13 cellular contexts compared by ENCODE assay signal in genomic region chr1:217924924-217925323, GRCh38.
"Had no signal": no experiment of that assay in that cellular context is flagged by ENCODE, and none has a peak within 500 bp of the region (broad histone marks: within the 10 kb centered on the region; RNA-seq: fewer than 3 reads in every experiment).

No MANE protein-coding gene starts in this region.

- H3K27ac ChIP-seq: colonic mucosa, skin epidermis, stomach had no signal

- H3K27me3 ChIP-seq: colonic mucosa had no signal

- H3K4me3 ChIP-seq: colonic mucosa, skin epidermis, stomach had no signal

- H3K36me3 ChIP-seq: colonic mucosa, stomach had no signal

- ATAC-seq: activated naive CD4-positive, alpha-beta T cell treated with anti-CD3 and anti-CD28 coated beads, Interleukin-2, amount 50 U/mL, for 72 hours had no signal

- DNase-seq: activated CD4-positive, alpha-beta T cell treated with anti-CD3 and anti-CD28 coated beads, Interleukin-2, amount 50 U/mL, for 4 hours; activated CD4-positive, CD25-positive, alpha-beta regulatory T cell treated with anti-CD3 and anti-CD28 coated beads, Interleukin-2, amount 50 U/mL, for 72 hours; activated effector memory CD4-positive, alpha-beta T cell treated with Interleukin-2 at 50 U/mL for 16 hours; activated T-cell treated with anti-CD3 and anti-CD28 coated beads, Interleukin-2, amount 50 U/mL, for 1 hour; amniotic stem cell; colonic mucosa; hypothalamus; immature natural killer cell; mesendoderm; stomach; SW 1271 had no signal
